Comparison of ENCODE assay signal across 9 cellular contexts in the genomic region with DNA sequence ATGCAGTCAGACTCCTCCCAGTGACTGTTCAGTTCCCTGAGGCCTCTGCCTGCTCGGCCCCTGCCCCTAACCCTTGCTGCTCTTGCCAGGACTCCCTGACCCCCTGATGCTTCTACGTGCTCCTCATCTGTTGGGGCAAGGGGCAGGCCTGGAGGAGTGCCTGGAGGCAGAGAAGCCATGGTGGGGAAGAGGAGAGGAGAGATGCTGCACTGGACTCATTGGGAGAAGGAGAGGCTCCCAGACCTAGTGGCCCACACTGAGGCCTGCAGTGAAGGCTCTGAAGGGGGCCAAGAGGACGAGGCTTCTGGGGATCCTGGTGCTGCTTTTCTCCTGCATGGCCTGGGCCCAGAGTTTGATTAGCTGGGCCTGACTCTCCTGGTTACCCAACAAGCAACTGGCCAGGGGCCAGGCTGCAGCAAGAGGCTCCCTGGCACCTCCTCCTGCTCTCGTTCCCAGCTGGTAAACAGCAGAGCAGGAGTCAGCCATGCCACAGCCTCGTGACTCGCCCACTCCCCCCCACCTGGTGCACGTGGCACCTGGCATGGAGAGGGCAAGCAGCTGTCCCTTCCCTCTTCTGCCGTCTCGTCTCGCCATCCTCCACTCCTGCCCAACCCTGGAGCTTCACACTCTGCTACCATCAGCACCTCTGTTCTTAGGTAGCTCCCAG. TPM values are rescaled to one million over a fixed set of nuclear protein-coding genes. Genes with fewer than 3 reads are reported as not detected.
DNase-seq lines count a peak whose midpoint lies in the region; ATAC-seq and TF ChIP-seq lines count a peak whose summit lies in the region.
"Had no signal": no experiment of that assay in that cellular context is flagged by ENCODE, and none has a peak within 500 bp of the region (broad histone marks: within the 10 kb centered on the region; RNA-seq: fewer than 3 reads in every experiment).

No MANE protein-coding gene starts in this region.

- peak; percentile 89 for DNase-seq in NCI-H1092 (lab: John Stamatoyannopoulos, UW)
- DNase-seq in caudate nucleus (lab: John Stamatoyannopoulos, UW) = peak in 26 of 61 donors; percentile 5 to 89 (median 18)
- DNase-seq in mucosa of descending colon = peak; percentile 89 to 91 (median 90)
- no peak for DNase-seq in WERI-Rb-1
- no peak for DNase-seq in ecto neural progenitor cell (ENCODE audit: low spot score)

- no peak overlapping the region for H3K4me3 ChIP-seq in BLaER1 treated with 17β-estradiol and CSF1 and Interleukin-3, amounts not matched to agents 10 nM and 100 nM
- H3K4me3 ChIP-seq in mucosa of descending colon (no peak overlapping the region), WERI-Rb-1 (ENCODE audit: low read depth, low read length) (no peak overlapping the region)

- intact Hi-C loops in mucosa of descending colon (cut with DNase I, micrococcal nuclease) = no loop called here

- H4K20me1 ChIP-seq in BLaER1 treated with 17β-estradiol and CSF1 and Interleukin-3, amounts not matched to agents 10 nM and 100 nM = peaks cover 0 to 20% (median 5%) of the 10 kb centered on the region in 11 experiments; a peak in 12 of 22 replicates

- peaks cover 87 to 100% (median 97%) of the 10 kb centered on the region in 10 experiments for H3K4me1 ChIP-seq in BLaER1 treated with 17β-estradiol and CSF1 and Interleukin-3, amounts not matched to agents 10 nM and 100 nM
- peaks cover 20% of the 10 kb centered on the region for H3K4me1 ChIP-seq in mucosa of descending colon (ENCODE audit: low read depth)

- peak overlapping the region; percentile 43 to 100 (median 96) for H3K4me2 ChIP-seq in BLaER1 treated with 17β-estradiol and CSF1 and Interleukin-3, amounts not matched to agents 10 nM and 100 nM

- H3K9me3 ChIP-seq in BLaER1 treated with 17β-estradiol and CSF1 and Interleukin-3, amounts not matched to agents 10 nM and 100 nM (replicated peaks in 1 of 11) = no peaks in the 10 kb centered on the region
- no peaks in the 10 kb centered on the region for H3K9me3 ChIP-seq in mucosa of descending colon
- no peaks in the 10 kb centered on the region for H3K9me3 ChIP-seq in WERI-Rb-1 (ENCODE audit: severe bottlenecking)

- H3K27ac ChIP-seq in BLaER1 treated with 17β-estradiol and CSF1 and Interleukin-3, amounts not matched to agents 10 nM and 100 nM = no peak overlapping the region
- H3K27ac ChIP-seq in caudate nucleus (ENCODE audit: low read depth, low read length) (peak overlapping the region; percentile 64), WERI-Rb-1 (no peak overlapping the region)

- peaks cover 5 to 18% (median 15%) of the 10 kb centered on the region in 11 experiments for H3K27me3 ChIP-seq in BLaER1 treated with 17β-estradiol and CSF1 and Interleukin-3, amounts not matched to agents 10 nM and 100 nM
- no peaks in the 10 kb centered on the region for H3K27me3 ChIP-seq in WERI-Rb-1 (ENCODE audit: insufficient read depth, low read depth, severe bottlenecking)

- TF ChIP-seq CTCF in mucosa of descending colon (IDR thresholded peaks at IDR 0.05) (no peak), WERI-Rb-1 (IDR thresholded peaks at IDR 0.05; ENCODE audit: low read depth, low read length) (no peak)

- H3K36me3 ChIP-seq in BLaER1 treated with 17β-estradiol and CSF1 and Interleukin-3, amounts not matched to agents 10 nM and 100 nM = no peaks in the 10 kb centered on the region
- H3K36me3 ChIP-seq in mucosa of descending colon (ENCODE audit: low read depth) = no peaks in the 10 kb centered on the region
- no peaks in the 10 kb centered on the region for H3K36me3 ChIP-seq in WERI-Rb-1

- no peak overlapping the region; a peak in 2 of 22 replicates for H3K9ac ChIP-seq in BLaER1 treated with 17β-estradiol and CSF1 and Interleukin-3, amounts not matched to agents 10 nM and 100 nM

- peak; percentile 62 for ATAC-seq in mucosa of descending colon
- ATAC-seq in HG03045 (IDR thresholded peaks at IDR 0.05; ENCODE audit: unreplicated experiment) = no peak
- ATAC-seq in GM21825 (IDR thresholded peaks at IDR 0.05; ENCODE audit: unreplicated experiment) = no peak

RNA-seq across cellular contexts. Expression of gene RORC, which starts 0.8 kb away (rescaled TPM):
- total RNA-seq in mucosa of descending colon = 10 to 100 TPM in 2 of 3 donors, 1 to 10 TPM in 1; 9.5 to 29.5 (median 17.7) TPM

RNA-seq across cellular contexts. Expression of gene C2CD4D, which starts 7.2 kb away (rescaled TPM):
- total RNA-seq in mucosa of descending colon = 1 to 10 TPM in 1 of 3 donors, under 1 TPM in 2; 0.51 to 1.0 (median 0.61) TPM

RNA-seq across cellular contexts. Expression of gene THEM5, which starts 21.1 kb away (rescaled TPM):
- total RNA-seq in mucosa of descending colon = not detected
- total RNA-seq: SK-MEL-5 had no signal

RNA-seq across cellular contexts. Expression of gene LINGO4, which starts 27.2 kb away (rescaled TPM):
- total RNA-seq in mucosa of descending colon = under 1 TPM; 0.23 to 0.54 (median 0.24) TPM
- total RNA-seq: SK-MEL-5 had no signal

RNA-seq across cellular contexts. Expression of gene TDRKH, which starts 42.2 kb away (rescaled TPM):
- 10 to 100 TPM in 1 of 3 donors, 1 to 10 TPM in 2; 5.8 to 11.4 (median 7.4) TPM for total RNA-seq in mucosa of descending colon

Comparison
In these comparisons a context has a peak if more than half of its experiments do, and no peak if none do; other contexts are left out.
1. DNase-seq: peak in NCI-H1092 (single experiment) and mucosa of descending colon (3 of 3); none in WERI-Rb-1 (single experiment) and ecto neural progenitor cell (single experiment).